In genomic region chr14:81192594-81192993, GRCh38 we compare ENCODE assay signal across 19 cellular contexts. TPM values are rescaled to one million over a fixed set of nuclear protein-coding genes. Genes with fewer than 3 reads are reported as not detected.
DNase-seq lines count a peak whose midpoint lies in the region; ATAC-seq lines count a peak whose summit lies in the region.
"Had no signal": no experiment of that assay in that cellular context is flagged by ENCODE, and none has a peak within 500 bp of the region (broad histone marks: within the 10 kb centered on the region; RNA-seq: fewer than 3 reads in every experiment).

No MANE protein-coding gene starts in this region.

- no peaks in the 10 kb centered on the region for H3K27me3 Mint-ChIP-seq in activated naive CD4-positive, alpha-beta T cell treated with anti-CD3 and anti-CD28 coated beads for 36 hours (ENCODE audit: low read depth)
- H3K27me3 Mint-ChIP-seq in T-helper 1 cell treated with Interleukin-12 subunit alpha and Interleukin-12 subunit beta and Interleukin-4 antibody, amounts not matched to agents 30 μg/mL and 1 μg/mL, for 36 hours (ENCODE audit: low read depth): no peaks in the 10 kb centered on the region
- H3K27me3 Mint-ChIP-seq in activated naive CD8-positive, alpha-beta T cell treated with anti-CD3 and anti-CD28 coated beads, Interleukin-2, amount 50 U/mL, for 24 hours: no peaks in the 10 kb centered on the region
- H3K27me3 Mint-ChIP-seq in stimulated activated naive B cell treated with anti-CD40 and anti-IgM and Interleukin-4, amounts not matched to agents 10 μg/mL and 1 μg/mL and 100 μg/mL, for 72 hours: no peaks in the 10 kb centered on the region

- DNase-seq in activated naive CD4-positive, alpha-beta T cell treated with anti-CD3 and anti-CD28 coated beads for 36 hours: peak; percentile 54
- no peak for DNase-seq in activated naive CD4-positive, alpha-beta T cell treated with anti-CD3 and anti-CD28 coated beads, Interleukin-2, amount 50 U/mL, for 16 hours
- no peak for DNase-seq in activated naive CD8-positive, alpha-beta T cell treated with anti-CD3 and anti-CD28 coated beads, Interleukin-2, amount 50 U/mL, for 24 hours
- DNase-seq in stimulated activated naive B cell treated with anti-CD40 and anti-IgM and Interleukin-4, amounts not matched to agents 10 μg/mL and 1 μg/mL and 100 μg/mL, for 72 hours: no peak
- DNase-seq in NOMO-1 (lab: John Stamatoyannopoulos, UW; ENCODE audit: unreplicated experiment in 2 of 2) (no peak), NCI-H1436 treated with DMSO at 0.1 percent for 48 hours (lab: John Stamatoyannopoulos, UW) (no peak)
- DNase-seq: activated gamma-delta T cell; C1 segment of cervical spinal cord; DMS 273 treated with DMSO at 0.1 percent for 48 hours; heart left ventricle; IMR-90; midbrain; NCI-H146; NCI-H524; sigmoid colon; stimulated activated CD4-positive, alpha-beta T cell treated with anti-CD3 and anti-CD28 coated beads, Interleukin-15, amount 100 ng/mL, for 24 hours had no signal

- ATAC-seq in activated naive CD8-positive, alpha-beta T cell treated with anti-CD3 and anti-CD28 coated beads, Interleukin-2, amount 50 U/mL, for 24 hours: peak; percentile 40
- ATAC-seq in stimulated activated naive B cell treated with anti-CD40 and anti-IgM and Interleukin-4, amounts not matched to agents 10 μg/mL and 1 μg/mL and 100 μg/mL, for 72 hours (replicated peaks): no peak
- no peak for ATAC-seq in GM21381 (IDR thresholded peaks at IDR 0.05; ENCODE audit: unreplicated experiment)
- ATAC-seq: heart left ventricle, left lung had no signal

- H3K27ac Mint-ChIP-seq in activated naive CD4-positive, alpha-beta T cell treated with anti-CD3 and anti-CD28 coated beads for 36 hours: peak overlapping the region; percentile 87
- peak overlapping the region; percentile 91 for H3K27ac Mint-ChIP-seq in T-helper 1 cell treated with Interleukin-12 subunit alpha and Interleukin-12 subunit beta and Interleukin-4 antibody, amounts not matched to agents 30 μg/mL and 1 μg/mL, for 36 hours
- H3K27ac Mint-ChIP-seq in activated naive CD8-positive, alpha-beta T cell treated with anti-CD3 and anti-CD28 coated beads, Interleukin-2, amount 50 U/mL, for 24 hours: peak overlapping the region; percentile 79
- peak overlapping the region; percentile 44 for H3K27ac Mint-ChIP-seq in stimulated activated naive B cell treated with anti-CD40 and anti-IgM and Interleukin-4, amounts not matched to agents 10 μg/mL and 1 μg/mL and 100 μg/mL, for 72 hours

- CTCF ChIA-PET in activated naive CD4-positive, alpha-beta T cell treated with anti-CD3 and anti-CD28 coated beads for 36 hours (lab: Charles Lee): interaction anchor here (0.9 to 1.0 kb wide), 2 partner anchors 230 to 261 kb away, joined by 3 to 4 read pairs; no protein-coding TSS in a partner anchor

- no peaks in the 10 kb centered on the region for H3K9me3 Mint-ChIP-seq in activated naive CD4-positive, alpha-beta T cell treated with anti-CD3 and anti-CD28 coated beads for 36 hours
- H3K9me3 Mint-ChIP-seq in T-helper 1 cell treated with Interleukin-12 subunit alpha and Interleukin-12 subunit beta and Interleukin-4 antibody, amounts not matched to agents 30 μg/mL and 1 μg/mL, for 36 hours: no peaks in the 10 kb centered on the region
- no peaks in the 10 kb centered on the region for H3K9me3 Mint-ChIP-seq in activated naive CD8-positive, alpha-beta T cell treated with anti-CD3 and anti-CD28 coated beads, Interleukin-2, amount 50 U/mL, for 24 hours
- H3K9me3 Mint-ChIP-seq in stimulated activated naive B cell treated with anti-CD40 and anti-IgM and Interleukin-4, amounts not matched to agents 10 μg/mL and 1 μg/mL and 100 μg/mL, for 72 hours: no peaks in the 10 kb centered on the region

- peaks cover 47% of the 10 kb centered on the region for H3K36me3 Mint-ChIP-seq in activated naive CD4-positive, alpha-beta T cell treated with anti-CD3 and anti-CD28 coated beads for 36 hours (ENCODE audit: low read depth)
- peaks cover 46% of the 10 kb centered on the region for H3K36me3 Mint-ChIP-seq in T-helper 1 cell treated with Interleukin-12 subunit alpha and Interleukin-12 subunit beta and Interleukin-4 antibody, amounts not matched to agents 30 μg/mL and 1 μg/mL, for 36 hours (ENCODE audit: low read depth)
- peaks cover 48% of the 10 kb centered on the region for H3K36me3 Mint-ChIP-seq in activated naive CD8-positive, alpha-beta T cell treated with anti-CD3 and anti-CD28 coated beads, Interleukin-2, amount 50 U/mL, for 24 hours (ENCODE audit: low read depth)
- peaks cover 38 to 58% of the 10 kb centered on the region in 2 donors for H3K36me3 Mint-ChIP-seq in stimulated activated naive B cell treated with anti-CD40 and anti-IgM and Interleukin-4, amounts not matched to agents 10 μg/mL and 1 μg/mL and 100 μg/mL, for 72 hours

- intact Hi-C loops in activated naive CD4-positive, alpha-beta T cell treated with anti-CD3 and anti-CD28 coated beads for 36 hours (cut with micrococcal nuclease): loop anchor here (1.0 kb wide), 3 partner anchors 8 to 27 kb away; no protein-coding TSS in a partner anchor

- H3K4me1 Mint-ChIP-seq in activated naive CD4-positive, alpha-beta T cell treated with anti-CD3 and anti-CD28 coated beads for 36 hours (ENCODE audit: low read depth): peaks cover 51% of the 10 kb centered on the region
- peaks cover 43% of the 10 kb centered on the region for H3K4me1 Mint-ChIP-seq in T-helper 1 cell treated with Interleukin-12 subunit alpha and Interleukin-12 subunit beta and Interleukin-4 antibody, amounts not matched to agents 30 μg/mL and 1 μg/mL, for 36 hours (ENCODE audit: low read depth)
- peaks cover 51% of the 10 kb centered on the region for H3K4me1 Mint-ChIP-seq in activated naive CD8-positive, alpha-beta T cell treated with anti-CD3 and anti-CD28 coated beads, Interleukin-2, amount 50 U/mL, for 24 hours
- H3K4me1 Mint-ChIP-seq in stimulated activated naive B cell treated with anti-CD40 and anti-IgM and Interleukin-4, amounts not matched to agents 10 μg/mL and 1 μg/mL and 100 μg/mL, for 72 hours: peaks cover 8 to 21% of the 10 kb centered on the region in 2 donors

- H3K4me3 Mint-ChIP-seq in activated naive CD4-positive, alpha-beta T cell treated with anti-CD3 and anti-CD28 coated beads for 36 hours: peak overlapping the region; percentile 59
- peak overlapping the region; percentile 87 for H3K4me3 Mint-ChIP-seq in T-helper 1 cell treated with Interleukin-12 subunit alpha and Interleukin-12 subunit beta and Interleukin-4 antibody, amounts not matched to agents 30 μg/mL and 1 μg/mL, for 36 hours
- H3K4me3 Mint-ChIP-seq in activated naive CD8-positive, alpha-beta T cell treated with anti-CD3 and anti-CD28 coated beads, Interleukin-2, amount 50 U/mL, for 24 hours: no peak overlapping the region
- H3K4me3 Mint-ChIP-seq in stimulated activated naive B cell treated with anti-CD40 and anti-IgM and Interleukin-4, amounts not matched to agents 10 μg/mL and 1 μg/mL and 100 μg/mL, for 72 hours: no peak overlapping the region

RNA-seq across cellular contexts. Expression of gene GTF2A1, which starts 28.2 kb away (rescaled TPM):
- 10 to 100 TPM; 38.3 to 42.9 TPM for total RNA-seq in activated naive CD4-positive, alpha-beta T cell treated with anti-CD3 and anti-CD28 coated beads for 36 hours

Comparison
In these comparisons a context has a peak if more than half of its experiments do, and no peak if none do; other contexts are left out.
1. H3K4me3 Mint-ChIP-seq: peak in activated naive CD4-positive, alpha-beta T cell treated with anti-CD3 and anti-CD28 coated beads for 36 hours (single experiment) and T-helper 1 cell treated with Interleukin-12 subunit alpha and Interleukin-12 subunit beta and Interleukin-4 antibody, amounts not matched to agents 30 μg/mL and 1 μg/mL, for 36 hours (single experiment); none in activated naive CD8-positive, alpha-beta T cell treated with anti-CD3 and anti-CD28 coated beads, Interleukin-2, amount 50 U/mL, for 24 hours (single experiment) and stimulated activated naive B cell treated with anti-CD40 and anti-IgM and Interleukin-4, amounts not matched to agents 10 μg/mL and 1 μg/mL and 100 μg/mL, for 72 hours (0 of 2).
2. Peak in every context shown above with its lines, with median percentiles within 50 percentile points of each other: H3K27ac Mint-ChIP-seq.